In genomic region chr10:62194924-62195674, GRCh38 we compare ENCODE assay signal across 27 cellular contexts.
DNase-seq lines count a peak whose midpoint lies in the region; ATAC-seq and TF ChIP-seq lines count a peak whose summit lies in the region.
"Had no signal": no experiment of that assay in that cellular context is flagged by ENCODE, and none has a peak within 500 bp of the region (broad histone marks: within the 10 kb centered on the region; RNA-seq: fewer than 3 reads in every experiment).

No MANE protein-coding gene starts in this region.

- no peak for ATAC-seq in activated B cell treated with CpG ODN at 0.5 μM for 24 hours (ENCODE audit: low read depth)

- POLR2A ChIA-PET in activated B cell treated with CpG ODN at 0.5 μM for 24 hours (lab: Charles Lee) = no interaction called here

- no peaks in the 10 kb centered on the region for H3K27me3 ChIP-seq in BLaER1 treated with 17β-estradiol and CSF1 and Interleukin-3, amounts not matched to agents 10 nM and 100 nM
- H3K27me3 ChIP-seq: adrenal gland, esophagus muscularis mucosa, thyroid gland had no signal

- CTCF ChIA-PET in activated B cell treated with CpG ODN at 0.5 μM for 24 hours (lab: Charles Lee) = interaction anchor here (0.6 to 1.0 kb wide), 2 partner anchors 14 to 155 kb away, joined by 4 read pairs; no protein-coding TSS in a partner anchor

- peaks cover 13% of the 10 kb centered on the region for H3K4me1 Mint-ChIP-seq in activated B cell treated with CpG ODN at 0.5 μM for 24 hours
- H3K4me1 Mint-ChIP-seq: immature natural killer cell had no signal

- peaks cover 6 to 18% (median 10%) of the 10 kb centered on the region in 10 experiments; a peak in 19 of 20 replicates for H3K4me1 ChIP-seq in BLaER1 treated with 17β-estradiol and CSF1 and Interleukin-3, amounts not matched to agents 10 nM and 100 nM
- H3K4me1 ChIP-seq: adrenal gland, esophagus muscularis mucosa, thyroid gland had no signal

- no peaks in the 10 kb centered on the region for H3K9me3 ChIP-seq in BLaER1 treated with 17β-estradiol and CSF1 and Interleukin-3, amounts not matched to agents 10 nM and 100 nM (replicated peaks in 1 of 11)
- H3K9me3 ChIP-seq: adrenal gland, esophagus muscularis mucosa, thyroid gland had no signal

- peak overlapping the region in 10 of 11 experiments; percentile 8 to 57 (median 40); a peak in 15 of 22 replicates for H3K4me2 ChIP-seq in BLaER1 treated with 17β-estradiol and CSF1 and Interleukin-3, amounts not matched to agents 10 nM and 100 nM

- H3K4me3 Mint-ChIP-seq in activated B cell treated with CpG ODN at 0.5 μM for 24 hours = no peak overlapping the region
- H3K4me3 Mint-ChIP-seq: immature natural killer cell had no signal

- H3K27me3 Mint-ChIP-seq in activated B cell treated with CpG ODN at 0.5 μM for 24 hours = no peaks in the 10 kb centered on the region
- H3K27me3 Mint-ChIP-seq: naive B cell, progenitor cell of endocrine pancreas had no signal

- peak overlapping the region in 1 of 11 experiments; percentile 22; a peak in 1 of 22 replicates for H3K27ac ChIP-seq in BLaER1 treated with 17β-estradiol and CSF1 and Interleukin-3, amounts not matched to agents 10 nM and 100 nM
- H3K27ac ChIP-seq: adrenal gland, esophagus muscularis mucosa, thyroid gland had no signal

- no peak overlapping the region for H3K4me3 ChIP-seq in BLaER1 treated with 17β-estradiol and CSF1 and Interleukin-3, amounts not matched to agents 10 nM and 100 nM
- H3K4me3 ChIP-seq: adrenal gland, esophagus muscularis mucosa, lung, thyroid gland had no signal

- DNase-seq in GM04504 (ENCODE audit: low read depth) = peak; percentile 17
- DNase-seq in activated B cell treated with CpG ODN at 0.5 μM for 24 hours = no peak
- DNase-seq in left kidney (ENCODE audit: low read depth, low spot score) = peak; percentile 3
- DNase-seq in iPS-NIHi7 (ENCODE audit: extremely low spot score) = no peak
- DNase-seq in NCI-H748 treated with DMSO at 0.1 percent for 48 hours (lab: John Stamatoyannopoulos, UW) = no peak
- no peak for DNase-seq in Kasumi-1 (lab: John Stamatoyannopoulos, UW)
- no peak for DNase-seq in pons (ENCODE audit: low spot score)
- DNase-seq: activated CD4-positive, alpha-beta T cell treated with anti-CD3 and anti-CD28 coated beads for 1 hour; activated T-cell treated with anti-CD3 and anti-CD28 coated beads for 4 hours; adrenal gland; DMS 273 treated with DMSO at 0.1 percent for 48 hours; GF-D8; head of caudate nucleus; immature natural killer cell; KG1; naive B cell; NCI-H1092 treated with DMSO at 0.1 percent for 48 hours; NCI-H2107; NCI-H524 treated with DMSO at 0.1 percent for 48 hours; SIG-M5; stimulated activated CD8-positive, alpha-beta memory T cell treated with anti-CD3 and anti-CD28 coated beads, Interleukin-4, amount 100 ng/mL, for 48 hours; T-helper 9 cell; thyroid gland had no signal

- H3K36me3 Mint-ChIP-seq in activated B cell treated with CpG ODN at 0.5 μM for 24 hours (ENCODE audit: low read depth) = no peaks in the 10 kb centered on the region
- H3K36me3 Mint-ChIP-seq: immature natural killer cell, naive B cell had no signal

- H3K9ac ChIP-seq in BLaER1 treated with 17β-estradiol and CSF1 and Interleukin-3, amounts not matched to agents 10 nM and 100 nM = no peak overlapping the region

- H3K27ac Mint-ChIP-seq in activated B cell treated with CpG ODN at 0.5 μM for 24 hours = peak overlapping the region; percentile 25
- H3K27ac Mint-ChIP-seq: progenitor cell of endocrine pancreas had no signal

- intact Hi-C loops in activated B cell treated with CpG ODN at 0.5 μM for 24 hours (cut with micrococcal nuclease) = no loop called here

- H3K9me3 Mint-ChIP-seq in activated B cell treated with CpG ODN at 0.5 μM for 24 hours = no peaks in the 10 kb centered on the region
- H3K9me3 Mint-ChIP-seq: immature natural killer cell, naive B cell had no signal

- no peak for TF ChIP-seq CTCF in activated B cell treated with CpG ODN at 0.5 μM for 24 hours (IDR thresholded peaks at IDR 0.05)

- H4K20me1 ChIP-seq in BLaER1 treated with 17β-estradiol and CSF1 and Interleukin-3, amounts not matched to agents 10 nM and 100 nM = no peaks in the 10 kb centered on the region

- H3K36me3 ChIP-seq in BLaER1 treated with 17β-estradiol and CSF1 and Interleukin-3, amounts not matched to agents 10 nM and 100 nM = peaks cover 0 to 64% (median 35%) of the 10 kb centered on the region in 11 experiments; a peak in 16 of 22 replicates
- H3K36me3 ChIP-seq: adrenal gland, esophagus muscularis mucosa, thyroid gland had no signal

Comparison
In these comparisons a context has a peak if more than half of its experiments do, and no peak if none do; other contexts are left out.
1. DNase-seq: peak in GM04504 (single experiment) and left kidney (single experiment); none in activated B cell treated with CpG ODN at 0.5 μM for 24 hours (single experiment), iPS-NIHi7 (single experiment), NCI-H748 treated with DMSO at 0.1 percent for 48 hours (single experiment), Kasumi-1 (0 of 2) and pons (single experiment).